13 cellular contexts compared by ENCODE assay signal in genomic region chr6:113908801-113909200, GRCh38. TPM values are rescaled to one million over a fixed set of nuclear protein-coding genes. Genes with fewer than 3 reads are reported as not detected.
A peak's percentile ranks its signal among the peaks of the same experiment; 100 is the strongest.
DNase-seq lines count a peak whose midpoint lies in the region; ATAC-seq and TF ChIP-seq lines count a peak whose summit lies in the region.
"Had no signal": no experiment of that assay in that cellular context is flagged by ENCODE, and none has a peak within 500 bp of the region (broad histone marks: within the 10 kb centered on the region; RNA-seq: fewer than 3 reads in every experiment).

No MANE protein-coding gene starts in this region.

- no peak overlapping the region for H3K4me3 Mint-ChIP-seq in naive thymus-derived CD8-positive, alpha-beta T cell
- H3K4me3 Mint-ChIP-seq: CD8-positive, alpha-beta T cell; IgD-negative memory B cell had no signal

- intact Hi-C loops in PC-3 (cut with micrococcal nuclease): loop anchor here (1.0 kb wide), 2 partner anchors 1128 to 1572 kb away; no protein-coding TSS in a partner anchor
- intact Hi-C loops in heart left ventricle (cut with DNase I): loop anchor here (1.0 to 10.0 kb wide), 7 partner anchors 50 to 1574 kb away; no protein-coding TSS in a partner anchor

- in situ Hi-C loops in G401 (cut with HindIII; ENCODE audit: low sequenced_read_pairs): no loop called here

- no peaks in the 10 kb centered on the region for H3F3A ChIP-seq in PC-3 (ENCODE audit: low read length, unreplicated experiment)

- no peak for TF ChIP-seq POLR2A in heart left ventricle (IDR thresholded peaks at IDR 0.05)

- no peak overlapping the region for H3K23ac ChIP-seq in trophoblast cell (ENCODE audit: low read length)

- H3K4me1 ChIP-seq in PC-3 (ENCODE audit: insufficient read depth, low read length): no peaks in the 10 kb centered on the region
- peaks cover 0 to 5% of the 10 kb centered on the region in 2 experiments for H3K4me1 ChIP-seq in trophoblast cell (ENCODE audit: control insufficient read depth in 1 of 2, insufficient read depth in 2 of 2, low read length in 2 of 2)
- peaks cover 0 to 13% (median 6%) of the 10 kb centered on the region in 12 donors for H3K4me1 ChIP-seq in heart left ventricle
- H3K4me1 ChIP-seq: BE2C had no signal

- no peaks in the 10 kb centered on the region for H3K9me3 Mint-ChIP-seq in naive thymus-derived CD8-positive, alpha-beta T cell
- H3K9me3 Mint-ChIP-seq: CD8-positive, alpha-beta T cell; IgD-negative memory B cell had no signal

- peaks cover 0 to 2% (median 0%) of the 10 kb centered on the region in 4 donors for H3K4me1 Mint-ChIP-seq in naive thymus-derived CD8-positive, alpha-beta T cell

- H3K4me3 ChIP-seq in PC-3 (ENCODE audit: low read length) (no peak overlapping the region), trophoblast cell (ENCODE audit: low read depth, low read length) (no peak overlapping the region), heart left ventricle (no peak overlapping the region)

- POLR2A ChIA-PET in PC-3 (lab: Charles Lee; ENCODE audit: unreplicated experiment): no interaction called here
- POLR2A ChIA-PET in naive thymus-derived CD8-positive, alpha-beta T cell (lab: Charles Lee): no interaction called here

- H2BK120ac ChIP-seq in trophoblast cell (ENCODE audit: insufficient read depth, low read length, poor library complexity): no peak overlapping the region

- H2AK5ac ChIP-seq in trophoblast cell (ENCODE audit: low read length): peak overlapping the region; percentile 47

- no peaks in the 10 kb centered on the region for H3K36me3 ChIP-seq in PC-3 (ENCODE audit: low read depth, low read length)
- H3K36me3 ChIP-seq in trophoblast cell (ENCODE audit: control insufficient read depth in 1 of 2, insufficient read depth in 2 of 2, low read length in 2 of 2): no peaks in the 10 kb centered on the region
- no peaks in the 10 kb centered on the region for H3K36me3 ChIP-seq in heart left ventricle
- H3K36me3 ChIP-seq: BE2C had no signal

- H2BK5ac ChIP-seq in trophoblast cell (ENCODE audit: low read depth, low read length, poor library complexity): no peak overlapping the region

- H4K91ac ChIP-seq in trophoblast cell (ENCODE audit: low read depth, low read length): no peak overlapping the region

- no peaks in the 10 kb centered on the region for H4K20me1 ChIP-seq in PC-3 (ENCODE audit: low read length)

- no peak overlapping the region for H2BK12ac ChIP-seq in trophoblast cell (ENCODE audit: low read length)

- CTCF ChIA-PET in PC-3 (lab: Charles Lee): interaction anchor here (0.6 to 0.9 kb wide), 4 partner anchors 11 to 1680 kb away, joined by 3 to 5 read pairs (median 4); no protein-coding TSS in a partner anchor

- H4K12ac ChIP-seq in trophoblast cell (ENCODE audit: low read depth, low read length): no peak overlapping the region

- ATAC-seq in PC-3: no peak
- no peak for ATAC-seq in naive thymus-derived CD8-positive, alpha-beta T cell
- ATAC-seq in heart left ventricle: no peak

- peaks cover 5% of the 10 kb centered on the region for H3K79me1 ChIP-seq in trophoblast cell (ENCODE audit: low read length)

- no peaks in the 10 kb centered on the region for H3K36me3 Mint-ChIP-seq in naive thymus-derived CD8-positive, alpha-beta T cell
- H3K36me3 Mint-ChIP-seq: CD8-positive, alpha-beta T cell; IgD-negative memory B cell had no signal

- peak overlapping the region; percentile 38; the same call in 1 of the 2 replicates for H3K4me2 ChIP-seq in PC-3 (ENCODE audit: low read length)
- no peak overlapping the region for H3K4me2 ChIP-seq in trophoblast cell (ENCODE audit: low read length)

- H3K27ac ChIP-seq in PC-3 (ENCODE audit: low read length) (no peak overlapping the region), trophoblast cell (ENCODE audit: low read depth, low read length) (no peak overlapping the region), heart left ventricle (no peak overlapping the region)

- H3K27me3 ChIP-seq in PC-3 (ENCODE audit: low read length): no peaks in the 10 kb centered on the region
- no peaks in the 10 kb centered on the region for H3K27me3 ChIP-seq in trophoblast cell (ENCODE audit: insufficient read depth, low read length)
- H3K27me3 ChIP-seq in heart left ventricle: no peaks in the 10 kb centered on the region
- H3K27me3 ChIP-seq: BE2C had no signal

- H3K9ac ChIP-seq in PC-3 (ENCODE audit: low read length) (no peak overlapping the region), trophoblast cell (ENCODE audit: low read length) (no peak overlapping the region)

- no peak overlapping the region for H3K27ac Mint-ChIP-seq in naive thymus-derived CD8-positive, alpha-beta T cell
- H3K27ac Mint-ChIP-seq: CD8-positive, alpha-beta T cell had no signal

- no peaks in the 10 kb centered on the region for H3K9me2 ChIP-seq in PC-3 (replicated peaks; ENCODE audit: low read length)

- no peak for TF ChIP-seq CTCF in PC-3 (conservative IDR thresholded peaks at IDR 0.05; ENCODE audit: low read depth, low read length)
- TF ChIP-seq CTCF in heart left ventricle (IDR thresholded peaks at IDR 0.05): no peak

- H3K14ac ChIP-seq in trophoblast cell (ENCODE audit: low read length): no peak overlapping the region

- H3K18ac ChIP-seq in trophoblast cell (ENCODE audit: low read length): no peak overlapping the region

- no peaks in the 10 kb centered on the region for H3K79me2 ChIP-seq in PC-3 (ENCODE audit: low read length)
- no peaks in the 10 kb centered on the region for H3K79me2 ChIP-seq in trophoblast cell (ENCODE audit: control insufficient read depth, insufficient read depth, low read length, poor library complexity)

- no peak overlapping the region for H3K4ac ChIP-seq in trophoblast cell (ENCODE audit: low read depth, low read length)

- H3K9me3 ChIP-seq in PC-3 (ENCODE audit: low read length) (no peaks in the 10 kb centered on the region), trophoblast cell (ENCODE audit: insufficient read depth, low read depth, low read length) (no peaks in the 10 kb centered on the region), heart left ventricle (peaks cover 0 to under 1% (median 0%) of the 10 kb centered on the region in 12 donors)
- H3K9me3 ChIP-seq: BE2C had no signal

- DNase-seq in G401 (ENCODE audit: low spot score) (peak; percentile 1), PC-3 (no peak), hepatic stellate cell (ENCODE audit: low spot score) (peak; percentile 18), trophoblast cell (no peak), heart left ventricle (no peak)
- no peak for DNase-seq in effector CD4-positive, alpha-beta T cell
- DNase-seq in naive thymus-derived CD8-positive, alpha-beta T cell: no peak
- DNase-seq: DND-41, GF-D8, SIG-M5 had no signal

- H3K27me3 Mint-ChIP-seq in naive thymus-derived CD8-positive, alpha-beta T cell: peaks cover 4 to 26% (median 7%) of the 10 kb centered on the region in 5 donors
- H3K27me3 Mint-ChIP-seq: IgD-negative memory B cell had no signal

- WGBS in trophoblast cell (ENCODE audit: extremely low coverage, insufficient coverage, insufficient read length): no CpG with 5 or more reads among the region's 3 CpGs
- WGBS in heart left ventricle, 4 donors: 60 to 68% (median 64%) methylated on average over 3 of the region's 3 CpGs

- BruUV-seq in PC-3 (replicated peaks; lab: Mats Ljungman, UMichigan): no TSS peak

- no peak overlapping the region for H2AFZ ChIP-seq in PC-3 (ENCODE audit: low read length)
- H2AFZ ChIP-seq in trophoblast cell (ENCODE audit: insufficient read depth, low read length, poor library complexity): no peak overlapping the region

- no peak overlapping the region for H4K8ac ChIP-seq in trophoblast cell (ENCODE audit: low read depth, low read length)

RNA-seq across cellular contexts. Expression of gene MARCKS, which starts 51.7 kb away (rescaled TPM):
- total RNA-seq in G401 (2014; rRNA removed; shearing (Covaris generic)): not detected in 2 replicates
- total RNA-seq in PC-3 (2014; rRNA removed) (51.5 and 62.8 TPM in 2 replicates), heart left ventricle (10 to 100 TPM; 11.0 to 93.3 (median 20.0) TPM)
- 152 and 156 TPM in 2 replicates for polyA plus RNA-seq in trophoblast cell (2013)
- total RNA-seq in naive thymus-derived CD8-positive, alpha-beta T cell: 1 to 10 TPM; 2.2 to 2.5 TPM
- polyA plus RNA-seq in naive thymus-derived CD8-positive, alpha-beta T cell: not detected
- polyA plus RNA-seq in heart left ventricle: 10 to 100 TPM in 1 of 2 donors, 1 to 10 TPM in 1; 5.1 to 10.4 TPM

Comparison
In these comparisons a context has a peak if more than half of its experiments do, and no peak if none do; other contexts are left out.
1. DNase-seq: peak in G401 (single experiment) and hepatic stellate cell (single experiment); none in PC-3 (single experiment), trophoblast cell (0 of 2), effector CD4-positive, alpha-beta T cell (single experiment), naive thymus-derived CD8-positive, alpha-beta T cell (0 of 10) and heart left ventricle (0 of 5).